Comparison of ENCODE assay signal across 18 cellular contexts in genomic region chr18:74804677-74805076, GRCh38.
A peak's percentile ranks its signal among the peaks of the same experiment; 100 is the strongest.
DNase-seq lines count a peak whose midpoint lies in the region; ATAC-seq, FAIRE-seq and TF ChIP-seq lines count a peak whose summit lies in the region.
"Had no signal": no experiment of that assay in that cellular context is flagged by ENCODE, and none has a peak within 500 bp of the region (broad histone marks: within the 10 kb centered on the region; RNA-seq: fewer than 3 reads in every experiment).

No MANE protein-coding gene starts in this region.

- no peaks in the 10 kb centered on the region for H4K20me1 ChIP-seq in H9 (ENCODE audit: control insufficient read depth, insufficient read depth, insufficient read length)

- H3K4me3 Mint-ChIP-seq in H9, result peak overlapping the region in 1 of 2 experiments; percentile 53; a peak in 1 of 5 replicates
- no peak overlapping the region for H3K4me3 Mint-ChIP-seq in Caco-2 (ENCODE audit: unreplicated experiment)
- H3K4me3 Mint-ChIP-seq: naive thymus-derived CD4-positive, alpha-beta T cell had no signal

- H3T11ph ChIP-seq in H9 (ENCODE audit: low read length), result no peak overlapping the region

- intact Hi-C loops in Caco-2 (cut with micrococcal nuclease; ENCODE audit: unreplicated experiment), result no loop called here

- H3K4ac ChIP-seq in H9 (ENCODE audit: low read depth, low read length), result no peak overlapping the region

- no peak overlapping the region for H4K8ac ChIP-seq in H9 (replicated peaks; ENCODE audit: insufficient read length, low read depth, low read length)

- H2BK5ac ChIP-seq in H9 (ENCODE audit: insufficient read length, low read length), result no peak overlapping the region

- no peak overlapping the region for H4K5ac ChIP-seq in H9 (ENCODE audit: insufficient read length, low read depth, low read length)

- CTCF ChIA-PET in Caco-2 (lab: Charles Lee), result no interaction called here

- H3K4me1 Mint-ChIP-seq in H9, result peaks cover 41 to 54% of the 10 kb centered on the region in 2 experiments
- H3K4me1 Mint-ChIP-seq in Caco-2 (ENCODE audit: low read depth, unreplicated experiment), result peaks cover 8% of the 10 kb centered on the region

- peak overlapping the region; percentile 50 to 81 (median 77); a peak in 3 of 7 replicates for H3K27ac Mint-ChIP-seq in H9
- no peak overlapping the region for H3K27ac Mint-ChIP-seq in Caco-2 (ENCODE audit: unreplicated experiment)

- WGBS in H9 (ENCODE audit: extremely low coverage, insufficient read length, low lambda C conversion rate), result no CpG with 5 or more reads among the region's 6 CpGs

- H3K9ac ChIP-seq in H9 (ENCODE audit: extremely low read depth, insufficient read length, low read length), result no peak overlapping the region

- H3K14ac ChIP-seq in H9 (ENCODE audit: insufficient read depth, low read length), result no peak overlapping the region

- H3K27me3 ChIP-seq in BE2C (no peaks in the 10 kb centered on the region), H9 (ENCODE audit: insufficient read depth, low read length) (no peaks in the 10 kb centered on the region), bronchial epithelial cell (ENCODE audit: control insufficient read depth, insufficient read depth, low read length) (no peaks in the 10 kb centered on the region), Caco-2 (replicated peaks; ENCODE audit: control insufficient read depth, insufficient read depth, low read length) (no peaks in the 10 kb centered on the region)
- H3K27me3 ChIP-seq: ovary, tibial nerve had no signal

- H3K9me3 Mint-ChIP-seq in H9 (no peaks in the 10 kb centered on the region), Caco-2 (ENCODE audit: unreplicated experiment) (no peaks in the 10 kb centered on the region)
- H3K9me3 Mint-ChIP-seq: naive thymus-derived CD4-positive, alpha-beta T cell had no signal

- no peak for ATAC-seq in HG03354 (IDR thresholded peaks at IDR 0.05; ENCODE audit: poor library complexity, severe bottlenecking, unreplicated experiment)
- ATAC-seq: naive thymus-derived CD4-positive, alpha-beta T cell had no signal

- no peaks in the 10 kb centered on the region for H3K9me3 ChIP-seq in BE2C
- H3K9me3 ChIP-seq in H9 (ENCODE audit: control insufficient read depth, low read depth, low read length), result no peaks in the 10 kb centered on the region
- no peaks in the 10 kb centered on the region for H3K9me3 ChIP-seq in Caco-2
- H3K9me3 ChIP-seq: ovary, tibial nerve had no signal

- H3K27me3 Mint-ChIP-seq in H9 (ENCODE audit: low read depth), result no peaks in the 10 kb centered on the region
- H3K27me3 Mint-ChIP-seq in Caco-2 (ENCODE audit: insufficient read depth, unreplicated experiment), result no peaks in the 10 kb centered on the region
- H3K27me3 Mint-ChIP-seq: naive thymus-derived CD4-positive, alpha-beta T cell had no signal

- no peak overlapping the region for H2BK15ac ChIP-seq in H9 (ENCODE audit: low read depth, low read length)

- no peak overlapping the region for H2AK5ac ChIP-seq in H9 (ENCODE audit: insufficient read length, low read length)

- no peak overlapping the region for H2BK120ac ChIP-seq in H9 (ENCODE audit: low read depth, low read length, poor library complexity, severe bottlenecking)

- TF ChIP-seq CTCF in BE2C (IDR thresholded peaks at IDR 0.05; ENCODE audit: low read depth, low read length) (no peak), H9 (conservative IDR thresholded peaks at IDR 0.05) (no peak), bronchial epithelial cell (IDR thresholded peaks at IDR 0.05; ENCODE audit: insufficient read depth, low read length, severe bottlenecking) (no peak), Caco-2 (IDR thresholded peaks at IDR 0.05; ENCODE audit: insufficient read depth in 1 of 2, low read depth in 1 of 2, low read length in 1 of 2, severe bottlenecking in 1 of 2, unreplicated experiment in 1 of 2) (no peak)

- H3K4me1 ChIP-seq in BE2C (peaks cover 9% of the 10 kb centered on the region; the same call in 1 of the 2 replicates), H9 (ENCODE audit: insufficient read depth, low read length) (peaks cover 6% of the 10 kb centered on the region; the same call in 1 of the 2 replicates), Caco-2 (peaks cover 12% of the 10 kb centered on the region; the same call in 1 of the 2 replicates)
- H3K4me1 ChIP-seq: tibial nerve had no signal

- H3K36me3 Mint-ChIP-seq in H9 (ENCODE audit: insufficient read depth in 1 of 3, low read depth in 3 of 3) (no peaks in the 10 kb centered on the region), Caco-2 (ENCODE audit: insufficient read depth, unreplicated experiment) (no peaks in the 10 kb centered on the region)

- H3K56ac ChIP-seq in H9 (ENCODE audit: insufficient read length, low read depth, low read length), result no peak overlapping the region

- no peaks in the 10 kb centered on the region for H3K79me2 ChIP-seq in H9 (ENCODE audit: insufficient read depth, low read length)

- no peaks in the 10 kb centered on the region for H3K23me2 ChIP-seq in H9 (ENCODE audit: insufficient read length, low read depth, low read length, poor library complexity, severe bottlenecking)

- no peak for FAIRE-seq in bronchial epithelial cell (lab: Jason Lieb, UNC)
- FAIRE-seq: keratinocyte had no signal

- no peak overlapping the region for H3K4me2 ChIP-seq in H9 (ENCODE audit: insufficient read depth, insufficient read length, low read length)

- BruUV-seq in Caco-2 (replicated peaks; lab: Mats Ljungman, UMichigan), result no TSS peak

- H3K36me3 ChIP-seq in BE2C, result no peaks in the 10 kb centered on the region
- no peaks in the 10 kb centered on the region for H3K36me3 ChIP-seq in bronchial epithelial cell (ENCODE audit: control insufficient read depth, insufficient read depth, low read length)
- no peaks in the 10 kb centered on the region for H3K36me3 ChIP-seq in Caco-2 (ENCODE audit: control insufficient read depth, insufficient read depth, low read length)
- H3K36me3 ChIP-seq: ovary, tibial nerve had no signal

- no peak overlapping the region for H3K18ac ChIP-seq in H9 (ENCODE audit: insufficient read length, low read depth, low read length)

- H4K91ac ChIP-seq in H9 (ENCODE audit: insufficient read length, low read depth, low read length), result no peak overlapping the region

- H3K27ac ChIP-seq in H9 (ENCODE audit: insufficient read length, low read depth, low read length), result no peak overlapping the region
- H3K27ac ChIP-seq: ovary, tibial nerve had no signal

- DNase-seq in BE2C (peak; percentile 42), H9 (no peak), NCI-H510A treated with DMSO at 0.1 percent for 48 hours (lab: John Stamatoyannopoulos, UW) (peak; percentile 96), bronchial epithelial cell (ENCODE audit: low read depth) (peak; percentile 21), SKM-1 treated with dmso at 0.1 percent for 144 hours (lab: John Stamatoyannopoulos, UW; ENCODE audit: unreplicated experiment) (no peak), NOMO-1 (lab: John Stamatoyannopoulos, UW; ENCODE audit: unreplicated experiment in 2 of 2) (no peak), Caco-2 (no peak)
- DNase-seq: activated naive CD4-positive, alpha-beta T cell treated with Interleukin-2 at 50 U/mL for 16 hours; anterior cingulate cortex; DMS79 treated with DMSO at 0.1 percent for 48 hours; naive thymus-derived CD4-positive, alpha-beta T cell; NCI-H226; ovary; stimulated activated naive CD4-positive, alpha-beta T cell treated with Interleukin-2 at 50 U/mL for 16 hours; SW 1271 had no signal

- no peak overlapping the region for H2BK20ac ChIP-seq in H9 (ENCODE audit: low read depth, low read length, poor library complexity, severe bottlenecking)

- H2BK12ac ChIP-seq in H9 (ENCODE audit: insufficient read length, low read depth, low read length), result no peak overlapping the region

- POLR2A ChIA-PET in Caco-2 (lab: Charles Lee), result no interaction called here

- H3K4me3 ChIP-seq in BE2C (ENCODE audit: low read depth, low read length), result peak overlapping the region; percentile 45
- H3K4me3 ChIP-seq in bronchial epithelial cell (ENCODE audit: low read depth, low read length), result no peak overlapping the region
- H3K4me3 ChIP-seq in Caco-2 (ENCODE audit: low read depth, low read length), result no peak overlapping the region
- H3K4me3 ChIP-seq: ovary, tibial nerve had no signal

- H3K79me1 ChIP-seq in H9 (ENCODE audit: insufficient read depth, low read depth, low read length, poor library complexity, severe bottlenecking), result no peaks in the 10 kb centered on the region

- H2AFZ ChIP-seq in H9 (ENCODE audit: low read length), result no peak overlapping the region

- no peak overlapping the region for H3K23ac ChIP-seq in H9 (ENCODE audit: insufficient read length, low read depth, low read length)

Comparison
In these comparisons a context has a peak if more than half of its experiments do, and no peak if none do; other contexts are left out.
1. DNase-seq: peak in BE2C (single experiment), NCI-H510A treated with DMSO at 0.1 percent for 48 hours (single experiment) and bronchial epithelial cell (single experiment); none in H9 (single experiment), SKM-1 treated with dmso at 0.1 percent for 144 hours (single experiment), NOMO-1 (0 of 2) and Caco-2 (0 of 2).